8 cellular contexts compared by ENCODE assay signal in the genomic region with DNA sequence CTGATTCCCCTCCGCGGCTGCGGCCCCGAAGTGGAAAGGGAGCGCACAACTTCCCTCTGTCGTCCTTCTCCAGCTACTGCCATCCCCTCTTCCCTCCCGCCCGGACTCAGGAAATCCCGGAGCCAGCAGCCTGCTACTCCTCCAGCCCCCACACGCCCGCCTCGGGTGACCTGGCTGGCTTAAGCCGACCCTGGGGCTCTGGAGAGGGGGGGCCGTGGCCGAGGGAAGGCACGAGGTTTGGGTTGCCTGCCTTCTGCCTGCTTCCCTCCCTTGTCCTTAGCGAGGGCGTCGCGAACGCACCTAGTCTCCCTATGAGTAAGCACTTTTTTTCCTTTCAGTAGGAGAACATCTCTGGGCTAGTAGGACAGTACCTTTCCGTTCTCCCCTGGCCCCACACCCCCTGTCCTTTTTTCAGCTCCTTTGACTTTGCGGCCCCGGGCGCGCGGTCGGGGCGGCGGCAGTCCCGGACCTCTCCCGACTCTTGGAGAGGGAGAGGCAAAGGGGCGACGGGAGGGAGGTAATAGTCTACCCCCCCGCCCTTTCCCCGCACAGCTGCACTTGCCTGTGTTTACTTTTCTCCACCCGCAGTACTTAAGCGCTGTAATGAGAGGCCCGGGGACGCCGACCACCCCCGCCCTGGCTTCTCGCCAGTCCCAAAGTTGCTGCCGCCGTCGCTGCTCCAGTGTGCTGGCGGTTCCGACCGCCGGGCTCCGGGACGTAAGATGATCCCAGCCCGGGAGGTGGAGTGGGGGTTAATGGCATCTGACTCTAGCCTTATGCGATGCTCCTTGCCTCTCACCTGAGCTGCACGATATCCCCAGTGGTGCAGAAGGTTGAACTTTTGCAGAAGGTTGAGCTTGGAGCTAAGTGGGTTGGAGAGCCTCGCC. TPM values are rescaled to one million over a fixed set of nuclear protein-coding genes. Genes with fewer than 3 reads are reported as not detected.
A peak's percentile ranks its signal among the peaks of the same experiment; 100 is the strongest.
DNase-seq lines count a peak whose midpoint lies in the region; ATAC-seq and TF ChIP-seq lines count a peak whose summit lies in the region.

No MANE protein-coding gene starts in this region.

- no peak overlapping the region for H3K27ac Mint-ChIP-seq in activated CD8-positive, alpha-beta T cell treated with anti-CD3 and anti-CD28 coated beads for 36 hours

- H3K4me3 Mint-ChIP-seq in activated CD8-positive, alpha-beta T cell treated with anti-CD3 and anti-CD28 coated beads for 36 hours, result peak overlapping the region; percentile 60

- TF ChIP-seq CTCF in BE2C (IDR thresholded peaks at IDR 0.05; ENCODE audit: low read depth, low read length) (no peak), GM20000 (IDR thresholded peaks at IDR 0.05; ENCODE audit: extremely low read depth, missing control alignments) (no peak)
- no peak for TF ChIP-seq CTCF in activated CD8-positive, alpha-beta T cell treated with anti-CD3 and anti-CD28 coated beads for 36 hours (IDR thresholded peaks at IDR 0.05)

- H3K36me3 Mint-ChIP-seq in activated CD8-positive, alpha-beta T cell treated with anti-CD3 and anti-CD28 coated beads for 36 hours (ENCODE audit: low read depth), result no peaks in the 10 kb centered on the region

- H3K4me1 Mint-ChIP-seq in activated CD8-positive, alpha-beta T cell treated with anti-CD3 and anti-CD28 coated beads for 36 hours (ENCODE audit: low read depth), result no peaks in the 10 kb centered on the region

- peak overlapping the region; percentile 78 for H3K4me3 ChIP-seq in BE2C (ENCODE audit: low read depth, low read length)

- peak; percentile 56 for DNase-seq in BE2C
- DNase-seq in NCI-H1092 (lab: John Stamatoyannopoulos, UW), result peak; percentile 48
- DNase-seq in activated CD8-positive, alpha-beta T cell treated with anti-CD3 and anti-CD28 coated beads for 36 hours, result peak; percentile 12
- peak; percentile 42 for DNase-seq in glomerular visceral epithelial cell (ENCODE audit: extremely low spot score)
- peak in 43 of 56 donors; percentile 0 to 51 (median 17) for DNase-seq in nucleus accumbens (lab: John Stamatoyannopoulos, UW)
- no peak for DNase-seq in GM20000 (ENCODE audit: low spot score)

- CTCF ChIA-PET in activated CD8-positive, alpha-beta T cell treated with anti-CD3 and anti-CD28 coated beads for 36 hours (lab: Charles Lee), result no interaction called here

- no peaks in the 10 kb centered on the region for H3K9me3 ChIP-seq in BE2C

- H3K4me1 ChIP-seq in BE2C, result peaks cover 4% of the 10 kb centered on the region

- no peaks in the 10 kb centered on the region for H3K9me3 Mint-ChIP-seq in activated CD8-positive, alpha-beta T cell treated with anti-CD3 and anti-CD28 coated beads for 36 hours

- peaks cover 16% of the 10 kb centered on the region for H3K27me3 Mint-ChIP-seq in activated CD8-positive, alpha-beta T cell treated with anti-CD3 and anti-CD28 coated beads for 36 hours

- ATAC-seq in GM19395 (IDR thresholded peaks at IDR 0.05; ENCODE audit: unreplicated experiment) (peak; percentile 44), GM18861 (IDR thresholded peaks at IDR 0.05; ENCODE audit: unreplicated experiment) (no peak)
- peak; percentile 30 for ATAC-seq in activated CD8-positive, alpha-beta T cell treated with anti-CD3 and anti-CD28 coated beads for 36 hours

- no peaks in the 10 kb centered on the region for H3K36me3 ChIP-seq in BE2C

- POLR2A ChIA-PET in activated CD8-positive, alpha-beta T cell treated with anti-CD3 and anti-CD28 coated beads for 36 hours (lab: Charles Lee), result no interaction called here

- intact Hi-C loops in activated CD8-positive, alpha-beta T cell treated with anti-CD3 and anti-CD28 coated beads for 36 hours (cut with micrococcal nuclease), result loop anchor here (10.0 kb wide), 1 partner anchor 63 kb away; no protein-coding TSS in a partner anchor

- H3K27me3 ChIP-seq in BE2C, result no peaks in the 10 kb centered on the region

RNA-seq across cellular contexts. Expression of a gene that starts 0.9 kb away (rescaled TPM):
- 24.6 TPM for polyA plus RNA-seq in BE2C (2012; ENCODE audit: insufficient read depth, insufficient read length, low read depth)
- total RNA-seq in activated CD8-positive, alpha-beta T cell treated with anti-CD3 and anti-CD28 coated beads for 36 hours, result 1 to 10 TPM; 2.0 to 2.2 TPM
